ENCODE assay signal across 8 cellular contexts in the genomic region with DNA sequence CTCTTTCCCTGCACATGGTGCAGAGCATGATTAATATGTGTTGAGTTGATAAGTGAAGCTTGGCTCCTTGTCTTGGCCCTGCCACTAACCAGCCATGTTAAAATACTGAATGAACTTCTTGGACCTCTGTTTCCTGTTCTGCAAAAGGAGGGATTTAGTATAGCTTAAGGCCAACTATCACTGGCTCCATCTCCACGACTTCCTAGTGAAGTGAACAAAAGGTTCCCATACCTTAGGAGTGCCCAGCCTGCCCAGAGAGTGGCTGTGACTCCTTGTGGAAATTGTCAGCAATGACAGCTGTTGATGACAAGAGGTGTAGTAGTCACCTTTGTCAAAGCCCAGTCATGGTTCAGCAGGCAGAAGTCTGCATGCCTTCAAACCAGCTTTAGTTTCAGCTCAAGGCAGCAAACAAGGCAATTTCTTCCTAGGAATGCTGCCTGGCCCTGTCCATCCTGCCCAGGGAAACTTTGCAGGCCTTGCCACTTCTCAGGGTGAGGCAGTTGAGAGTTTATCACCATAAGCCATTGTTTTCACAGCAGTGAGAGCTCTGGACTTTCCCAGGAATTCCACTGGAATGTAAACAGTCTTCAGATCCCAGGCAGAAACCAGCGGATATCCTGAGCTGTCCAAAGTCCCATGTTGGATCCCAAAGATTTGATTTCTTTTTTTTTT.
DNase-seq lines count a peak whose midpoint lies in the region; ATAC-seq, FAIRE-seq and TF ChIP-seq lines count a peak whose summit lies in the region.

No MANE protein-coding gene starts in this region.

- H3K4me3 ChIP-seq in GM06990 (replicated peaks; ENCODE audit: low read depth, low read length), result no peak overlapping the region
- no peak overlapping the region for H3K4me3 ChIP-seq in GM23338
- H3K4me3 ChIP-seq in left ventricle myocardium inferior, result no peak overlapping the region
- H3K4me3 ChIP-seq in A673 (ENCODE audit: low read depth, low read length, poor library complexity, severe bottlenecking), result no peak overlapping the region

- CTCF ChIA-PET in A673 (lab: Charles Lee), result no interaction called here

- no peak overlapping the region for H2AFZ ChIP-seq in GM23338

- intact Hi-C loops in left ventricle myocardium inferior (cut with micrococcal nuclease) (no loop called here), A673 (cut with micrococcal nuclease; ENCODE audit: unreplicated experiment) (no loop called here)

- H3K36me3 Mint-ChIP-seq in GM23338 (ENCODE audit: low read depth), result no peaks in the 10 kb centered on the region

- peaks cover 7% of the 10 kb centered on the region; the same call in 1 of the 2 replicates for H3K9me2 ChIP-seq in GM23338 (ENCODE audit: insufficient read depth)

- peaks cover 14% of the 10 kb centered on the region; the same call in 2 of the 3 replicates for H3K4me1 Mint-ChIP-seq in GM23338

- H4K20me1 ChIP-seq in GM23338 (replicated peaks; ENCODE audit: insufficient read depth), result no peaks in the 10 kb centered on the region; the same call in 1 of the 2 replicates

- DNase-seq in GM06990 (ENCODE audit: extremely low read depth, insufficient read length) (no peak), GM23338 (ENCODE audit: low spot score) (peak; percentile 53), RCC 7860 (ENCODE audit: low spot score) (peak; percentile 85), left ventricle myocardium inferior (no peak), DMS79 (lab: John Stamatoyannopoulos, UW) (no peak), putamen (ENCODE audit: low spot score) (no peak), A673 (ENCODE audit: low spot score) (no peak), NCI-H2029 treated with DMSO at 0.1 percent for 48 hours (lab: John Stamatoyannopoulos, UW) (no peak)

- POLR2A ChIA-PET in A673 (lab: Charles Lee; ENCODE audit: low non-redundant PET), result no interaction called here

- no peaks in the 10 kb centered on the region for H3K36me3 ChIP-seq in GM06990 (ENCODE audit: control insufficient read depth, insufficient read depth, low read length)
- no peaks in the 10 kb centered on the region for H3K36me3 ChIP-seq in GM23338 (ENCODE audit: insufficient read depth)
- no peaks in the 10 kb centered on the region for H3K36me3 ChIP-seq in left ventricle myocardium inferior
- no peaks in the 10 kb centered on the region for H3K36me3 ChIP-seq in A673 (ENCODE audit: insufficient read depth, low read length, poor library complexity, severe bottlenecking)

- no peaks in the 10 kb centered on the region for H3K27me3 ChIP-seq in GM06990 (replicated peaks; ENCODE audit: control insufficient read depth, insufficient read depth, low read length)
- no peaks in the 10 kb centered on the region for H3K27me3 ChIP-seq in GM23338 (ENCODE audit: insufficient read depth)
- H3K27me3 ChIP-seq in left ventricle myocardium inferior (ENCODE audit: low read depth), result no peaks in the 10 kb centered on the region
- peaks cover 9% of the 10 kb centered on the region for H3K27me3 ChIP-seq in A673 (replicated peaks; ENCODE audit: insufficient read depth, low read depth, low read length, poor library complexity)

- peaks cover 2% of the 10 kb centered on the region for H3K27me3 Mint-ChIP-seq in GM23338 (ENCODE audit: insufficient read depth, low read depth, poor library complexity)

- H3F3A ChIP-seq in GM23338 (replicated peaks; ENCODE audit: low read depth), result no peaks in the 10 kb centered on the region

- TF ChIP-seq CTCF in GM06990 (IDR thresholded peaks at IDR 0.05; ENCODE audit: insufficient read depth, low read length, poor library complexity, severe bottlenecking) (peak; percentile 53), GM23338 (conservative IDR thresholded peaks at IDR 0.05; ENCODE audit: low read depth in 2 of 2) (peak; percentile 27 to 44; a peak in 2 of 4 replicates), left ventricle myocardium inferior (IDR thresholded peaks at IDR 0.05; ENCODE audit: borderline replicate concordance) (no peak), A673 (conservative IDR thresholded peaks at IDR 0.05; ENCODE audit: low read depth, low read length) (no peak)

- no peaks in the 10 kb centered on the region for H3K79me2 ChIP-seq in GM23338 (replicated peaks; ENCODE audit: insufficient read depth)

- ATAC-seq in GM23338, result peak; percentile 84

- H3K4me1 ChIP-seq in GM23338 (ENCODE audit: insufficient read depth) (peaks cover 5% of the 10 kb centered on the region), left ventricle myocardium inferior (peaks cover 54% of the 10 kb centered on the region), A673 (ENCODE audit: insufficient read depth, low read length, poor library complexity, severe bottlenecking) (no peaks in the 10 kb centered on the region)

- no peak overlapping the region for H3K27ac Mint-ChIP-seq in GM23338

- FAIRE-seq in RCC 7860 (lab: Jason Lieb, UNC), result peak; percentile 67

- H3K4me2 ChIP-seq in GM23338, result no peak overlapping the region

- H3K9me3 ChIP-seq in left ventricle myocardium inferior (replicated peaks), result no peaks in the 10 kb centered on the region
- no peaks in the 10 kb centered on the region for H3K9me3 ChIP-seq in A673 (ENCODE audit: low read depth, low read length, poor library complexity, severe bottlenecking)

- no peak overlapping the region for H3K4me3 Mint-ChIP-seq in GM23338

- H3K9me3 Mint-ChIP-seq in GM23338, result no peaks in the 10 kb centered on the region

- H3K27ac ChIP-seq in GM23338 (ENCODE audit: low read depth), result no peak overlapping the region
- H3K27ac ChIP-seq in left ventricle myocardium inferior (replicated peaks), result peak overlapping the region; percentile 79
- H3K27ac ChIP-seq in A673 (ENCODE audit: low read depth, low read length, poor library complexity, severe bottlenecking), result no peak overlapping the region

- no TSS peak for BruUV-seq in A673 (replicated peaks; lab: Mats Ljungman, UMichigan)

TF ChIP-seq in GM23338, 12 proteins besides CTCF, POLR2A, EP300 and RAD21:
- TF ChIP-seq NANOG (IDR thresholded peaks at IDR 0.05; ENCODE audit: borderline replicate concordance), result no peak
- TF ChIP-seq ZNF114 (CRISPR knock-in tag; IDR thresholded peaks at IDR 0.05), result no peak
- no peak for TF ChIP-seq JUNB (IDR thresholded peaks at IDR 0.05; ENCODE audit: unreplicated experiment)
- no peak for TF ChIP-seq EZH2 (IDR thresholded peaks at IDR 0.05; ENCODE audit: low read depth, unreplicated experiment)

Comparison
In these comparisons a context has a peak if more than half of its experiments do, and no peak if none do; other contexts are left out.
1. DNase-seq: peak in GM23338 (single experiment) and RCC 7860 (single experiment); none in GM06990 (single experiment), left ventricle myocardium inferior (single experiment), DMS79 (single experiment), putamen (single experiment), A673 (single experiment) and NCI-H2029 treated with DMSO at 0.1 percent for 48 hours (single experiment).
2. CTCF ChIP-seq: peak in GM06990 (single experiment) and GM23338 (2 of 2); none in left ventricle myocardium inferior (single experiment) and A673 (single experiment).